In genomic region chr10:18417950-18418527, GRCh38 we compare ENCODE assay signal across 15 cellular contexts.
A peak's percentile ranks its signal among the peaks of the same experiment; 100 is the strongest.
DNase-seq lines count a peak whose midpoint lies in the region; FAIRE-seq and TF ChIP-seq lines count a peak whose summit lies in the region.
"Had no signal": no experiment of that assay in that cellular context is flagged by ENCODE, and none has a peak within 500 bp of the region (broad histone marks: within the 10 kb centered on the region; RNA-seq: fewer than 3 reads in every experiment).

No MANE protein-coding gene starts in this region.

- H3K27ac ChIP-seq in 22Rv1 (no peak overlapping the region), H9 (ENCODE audit: insufficient read length, low read depth, low read length) (no peak overlapping the region), astrocyte (ENCODE audit: low read depth, low read length) (no peak overlapping the region), fibroblast of lung (ENCODE audit: insufficient read depth, low read length) (peak overlapping the region; percentile 13), thyroid gland (no peak overlapping the region), MM.1S (ENCODE audit: low read length) (no peak overlapping the region)

- no peaks in the 10 kb centered on the region for H3K23me2 ChIP-seq in H9 (ENCODE audit: insufficient read length, low read depth, low read length, poor library complexity, severe bottlenecking)

- no peak overlapping the region for H3K4ac ChIP-seq in H9 (ENCODE audit: low read depth, low read length)

- H3K9me3 Mint-ChIP-seq in H9 (no peaks in the 10 kb centered on the region), astrocyte (ENCODE audit: unreplicated experiment) (no peaks in the 10 kb centered on the region)

- H3K4me1 ChIP-seq in H9 (ENCODE audit: insufficient read depth, low read length) (no peaks in the 10 kb centered on the region), astrocyte (ENCODE audit: insufficient read depth, low read length) (no peaks in the 10 kb centered on the region), fibroblast of lung (ENCODE audit: control insufficient read depth, extremely low read depth, insufficient read depth, low read length) (peaks cover 3% of the 10 kb centered on the region), thyroid gland (peaks cover 0 to 5% of the 10 kb centered on the region in 2 donors), MM.1S (ENCODE audit: low read length) (no peaks in the 10 kb centered on the region)

- H3K9me3 ChIP-seq in H9 (ENCODE audit: control insufficient read depth, low read depth, low read length) (no peaks in the 10 kb centered on the region), astrocyte (ENCODE audit: insufficient read depth, low read depth, low read length) (no peaks in the 10 kb centered on the region), fibroblast of lung (ENCODE audit: control insufficient read depth, insufficient read depth, low read depth, low read length) (no peaks in the 10 kb centered on the region), thyroid gland (no peaks in the 10 kb centered on the region), MM.1S (replicated peaks; ENCODE audit: insufficient read depth, low read length) (no peaks in the 10 kb centered on the region)

- no peak overlapping the region for H2BK15ac ChIP-seq in H9 (ENCODE audit: low read depth, low read length)

- no CpG with 5 or more reads among the region's 15 CpGs for WGBS in H9 (ENCODE audit: extremely low coverage, insufficient read length, low lambda C conversion rate)
- WGBS in thyroid gland, 2 donors = 81 to 88% methylated on average over 15 of the region's 15 CpGs

- H3K23ac ChIP-seq in H9 (ENCODE audit: insufficient read length, low read depth, low read length) = no peak overlapping the region

- DNase-seq in H9 = no peak
- no peak for DNase-seq in astrocyte (ENCODE audit: low read depth)
- DNase-seq in fibroblast of lung (ENCODE audit: low read depth in 2 of 2) = no peak
- DNase-seq in thyroid gland = no peak
- DNase-seq in cerebellar nuclear complex (lab: John Stamatoyannopoulos, UW) = no peak
- no peak for DNase-seq in MM.1S
- no peak for DNase-seq in T1000 (lab: John Stamatoyannopoulos, UW)
- DNase-seq: CD8-positive, alpha-beta memory T cell; DMS79; H7; NCI-H1694 treated with DMSO at 0.1 percent for 48 hours; NCI-H510A; NCI-H774; PC-3 had no signal

- H4K8ac ChIP-seq in H9 (replicated peaks; ENCODE audit: insufficient read length, low read depth, low read length) = no peak overlapping the region

- H2BK20ac ChIP-seq in H9 (ENCODE audit: low read depth, low read length, poor library complexity, severe bottlenecking) = no peak overlapping the region

- H3K4me2 ChIP-seq in H9 (ENCODE audit: insufficient read depth, insufficient read length, low read length) (no peak overlapping the region), astrocyte (ENCODE audit: low read length) (no peak overlapping the region), fibroblast of lung (ENCODE audit: extremely low read depth, insufficient read depth, low read length) (no peak overlapping the region), MM.1S (ENCODE audit: low read depth, low read length) (no peak overlapping the region)

- H3F3A ChIP-seq in MM.1S (ENCODE audit: insufficient read depth, low read length) = no peaks in the 10 kb centered on the region

- 0 out of 2 replicates have a peak, but pooled peaks have one; percentile 11 for TF ChIP-seq CTCF in 22Rv1 (IDR thresholded peaks at IDR 0.05)
- peak; percentile 50 for TF ChIP-seq CTCF in H9 (conservative IDR thresholded peaks at IDR 0.05)
- TF ChIP-seq CTCF in astrocyte (IDR thresholded peaks at IDR 0.05; ENCODE audit: insufficient read depth, low read depth, low read length) = no peak
- no peak for TF ChIP-seq CTCF in fibroblast of lung (conservative IDR thresholded peaks at IDR 0.05 in 1 of 2, IDR thresholded peaks at IDR 0.05 in 1 of 2; ENCODE audit: low read depth in 1 of 2, low read length in 2 of 2)
- no peak for TF ChIP-seq CTCF in thyroid gland (IDR thresholded peaks at IDR 0.05)
- TF ChIP-seq CTCF in MM.1S (IDR thresholded peaks at IDR 0.05; ENCODE audit: low read length) = no peak

- TF ChIP-seq POLR2A in thyroid gland (IDR thresholded peaks at IDR 0.05) = no peak

- H3K79me2 ChIP-seq in H9 (ENCODE audit: insufficient read depth, low read length) = no peaks in the 10 kb centered on the region
- H3K79me2 ChIP-seq in astrocyte (ENCODE audit: insufficient read depth, low read length) = no peaks in the 10 kb centered on the region
- no peaks in the 10 kb centered on the region for H3K79me2 ChIP-seq in fibroblast of lung (ENCODE audit: control insufficient read depth, insufficient read depth, low read length)
- H3K79me2 ChIP-seq in MM.1S (ENCODE audit: low read length) = no peaks in the 10 kb centered on the region

- no peak overlapping the region for H3K56ac ChIP-seq in H9 (ENCODE audit: insufficient read length, low read depth, low read length)

- H2AK5ac ChIP-seq in H9 (ENCODE audit: insufficient read length, low read length) = no peak overlapping the region

- H2BK5ac ChIP-seq in H9 (ENCODE audit: insufficient read length, low read length) = no peak overlapping the region

- H3K27me3 Mint-ChIP-seq in H9 (ENCODE audit: low read depth) (no peaks in the 10 kb centered on the region; the same call in 1 of the 2 replicates), astrocyte (ENCODE audit: low read depth, unreplicated experiment) (no peaks in the 10 kb centered on the region)

- H3K9me2 ChIP-seq in MM.1S (replicated peaks; ENCODE audit: insufficient read depth, low read length) = no peaks in the 10 kb centered on the region

- H3T11ph ChIP-seq in H9 (ENCODE audit: low read length) = no peak overlapping the region

- H3K4me3 Mint-ChIP-seq in H9 (no peak overlapping the region), astrocyte (ENCODE audit: unreplicated experiment) (no peak overlapping the region)
- H3K4me3 Mint-ChIP-seq: CD8-positive, alpha-beta memory T cell had no signal

- H3K27ac Mint-ChIP-seq in H9 = no peak overlapping the region
- H3K27ac Mint-ChIP-seq in astrocyte (ENCODE audit: unreplicated experiment) = no peak overlapping the region
- H3K27ac Mint-ChIP-seq: CD8-positive, alpha-beta memory T cell had no signal

- H4K91ac ChIP-seq in H9 (ENCODE audit: insufficient read length, low read depth, low read length) = no peak overlapping the region

- no peak for FAIRE-seq in astrocyte (lab: Jason Lieb, UNC)

- H3K36me3 Mint-ChIP-seq in H9 (ENCODE audit: insufficient read depth in 1 of 3, low read depth in 3 of 3) = no peaks in the 10 kb centered on the region
- H3K36me3 Mint-ChIP-seq in astrocyte (ENCODE audit: low read depth, unreplicated experiment) = no peaks in the 10 kb centered on the region
- H3K36me3 Mint-ChIP-seq: CD8-positive, alpha-beta memory T cell had no signal

- H3K36me3 ChIP-seq in astrocyte (ENCODE audit: insufficient read depth, low read length) (no peaks in the 10 kb centered on the region), fibroblast of lung (ENCODE audit: control insufficient read depth, insufficient read depth, low read length) (no peaks in the 10 kb centered on the region), thyroid gland (no peaks in the 10 kb centered on the region), MM.1S (replicated peaks; ENCODE audit: insufficient read depth, low read length) (no peaks in the 10 kb centered on the region)

- no peak overlapping the region for H2AFZ ChIP-seq in H9 (ENCODE audit: low read length)
- H2AFZ ChIP-seq in astrocyte (ENCODE audit: low read depth, low read length) = peak overlapping the region; percentile 29
- peak overlapping the region; percentile 75 for H2AFZ ChIP-seq in fibroblast of lung (ENCODE audit: low read length)
- no peak overlapping the region for H2AFZ ChIP-seq in MM.1S (ENCODE audit: low read length)

- no peaks in the 10 kb centered on the region for H3K27me3 ChIP-seq in H9 (ENCODE audit: insufficient read depth, low read length)
- H3K27me3 ChIP-seq in astrocyte (ENCODE audit: insufficient read depth, low read length) = no peaks in the 10 kb centered on the region
- H3K27me3 ChIP-seq in fibroblast of lung (ENCODE audit: control insufficient read depth, insufficient read depth, low read length) = no peaks in the 10 kb centered on the region
- H3K27me3 ChIP-seq in thyroid gland = no peaks in the 10 kb centered on the region
- no peaks in the 10 kb centered on the region for H3K27me3 ChIP-seq in MM.1S (replicated peaks; ENCODE audit: insufficient read depth, low read length)

- no peak overlapping the region for H2BK12ac ChIP-seq in H9 (ENCODE audit: insufficient read length, low read depth, low read length)

- no peaks in the 10 kb centered on the region for H3K79me1 ChIP-seq in H9 (ENCODE audit: insufficient read depth, low read depth, low read length, poor library complexity, severe bottlenecking)

- H4K20me1 ChIP-seq in H9 (ENCODE audit: control insufficient read depth, insufficient read depth, insufficient read length) (no peaks in the 10 kb centered on the region), astrocyte (ENCODE audit: insufficient read depth, low read length) (no peaks in the 10 kb centered on the region), fibroblast of lung (ENCODE audit: control insufficient read depth, extremely low read depth, insufficient read depth, low read length) (no peaks in the 10 kb centered on the region), MM.1S (ENCODE audit: insufficient read depth, low read length) (no peaks in the 10 kb centered on the region)

- no peak overlapping the region for H3K4me3 ChIP-seq in astrocyte (ENCODE audit: insufficient read depth, low read depth, low read length)
- H3K4me3 ChIP-seq in fibroblast of lung (replicated peaks in 1 of 4; ENCODE audit: control extremely low read depth in 1 of 4, insufficient read depth in 1 of 4, low read depth in 3 of 4, low read length in 4 of 4) = no peak overlapping the region
- no peak overlapping the region for H3K4me3 ChIP-seq in thyroid gland (replicated peaks in 1 of 3)
- H3K4me3 ChIP-seq in MM.1S (ENCODE audit: low read length) = no peak overlapping the region

- H3K9ac ChIP-seq in H9 (ENCODE audit: extremely low read depth, insufficient read length, low read length) = no peak overlapping the region
- H3K9ac ChIP-seq in astrocyte (ENCODE audit: low read length) = no peak overlapping the region
- no peak overlapping the region for H3K9ac ChIP-seq in fibroblast of lung (ENCODE audit: insufficient read depth, low read length)
- no peak overlapping the region for H3K9ac ChIP-seq in MM.1S (ENCODE audit: low read length)

- H4K5ac ChIP-seq in H9 (ENCODE audit: insufficient read length, low read depth, low read length) = no peak overlapping the region

- H3K4me1 Mint-ChIP-seq in H9 = peaks cover 0 to 10% of the 10 kb centered on the region in 2 experiments; a peak in 1 of 4 replicates
- H3K4me1 Mint-ChIP-seq in astrocyte (ENCODE audit: low read depth, unreplicated experiment) = no peaks in the 10 kb centered on the region
- H3K4me1 Mint-ChIP-seq: CD8-positive, alpha-beta memory T cell had no signal

- H2BK120ac ChIP-seq in H9 (ENCODE audit: low read depth, low read length, poor library complexity, severe bottlenecking) = no peak overlapping the region

- no peak overlapping the region for H3K18ac ChIP-seq in H9 (ENCODE audit: insufficient read length, low read depth, low read length)

- no peak overlapping the region for H3K14ac ChIP-seq in H9 (ENCODE audit: insufficient read depth, low read length)

- intact Hi-C loops in thyroid gland (cut with DNase I) = no loop called here

Comparison
In these comparisons a context has a peak if more than half of its experiments do, and no peak if none do; other contexts are left out.
1. CTCF ChIP-seq: peak in 22Rv1 (single experiment) and H9 (single experiment); none in astrocyte (single experiment), fibroblast of lung (0 of 2), thyroid gland (0 of 6) and MM.1S (single experiment).
2. H2AFZ ChIP-seq: peak in astrocyte (single experiment) and fibroblast of lung (single experiment); none in H9 (single experiment) and MM.1S (single experiment).